8 cellular contexts compared by ENCODE assay signal in the genomic region with DNA sequence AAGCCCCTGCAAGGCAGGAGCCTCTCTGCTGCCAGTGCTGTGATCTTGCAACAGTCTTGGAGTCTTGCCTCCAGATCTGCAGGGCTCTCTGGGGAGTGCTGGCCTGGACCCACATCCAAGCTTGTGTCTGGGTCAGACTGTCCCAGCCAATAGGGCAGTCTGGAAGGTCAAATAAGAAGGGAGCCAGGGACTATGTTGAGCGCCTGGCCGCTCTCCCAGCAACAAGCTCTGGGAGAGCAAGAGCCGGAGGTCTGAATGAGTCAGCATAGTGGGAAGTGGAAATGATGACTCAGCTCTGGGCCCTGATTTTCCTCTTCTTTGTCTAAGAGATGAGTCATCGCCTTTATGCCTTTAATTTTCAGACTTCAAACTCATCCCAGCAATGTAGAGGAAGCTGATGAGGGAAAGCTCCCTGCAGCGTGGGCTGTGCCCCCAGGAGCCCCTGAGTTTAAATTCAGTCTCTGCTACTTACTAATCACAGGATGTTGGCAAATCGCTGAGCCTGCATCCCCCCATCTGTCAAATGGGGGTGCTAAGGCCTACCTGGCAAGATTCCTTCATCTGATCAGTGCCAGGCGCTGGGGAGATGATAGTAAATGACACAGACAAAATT. TPM values are rescaled to one million over a fixed set of nuclear protein-coding genes. Genes with fewer than 3 reads are reported as not detected.
DNase-seq lines count a peak whose midpoint lies in the region; ATAC-seq and TF ChIP-seq lines count a peak whose summit lies in the region.

No MANE protein-coding gene starts in this region.

- H3K27ac ChIP-seq in RWPE1 (peak overlapping the region; percentile 81), heart right ventricle (peak overlapping the region; percentile 68 to 90 (median 80)), psoas muscle (peak overlapping the region; percentile 87), aorta (ENCODE audit: low read depth in 1 of 2, low read length in 2 of 2) (peak overlapping the region; percentile 79 to 87)

- H3K4me1 ChIP-seq in heart right ventricle (peaks cover 5 to 20% (median 14%) of the 10 kb centered on the region in 9 donors), psoas muscle (peaks cover 13% of the 10 kb centered on the region), aorta (ENCODE audit: control insufficient read depth in 1 of 2, insufficient read depth in 2 of 2, low read length in 2 of 2) (no peaks in the 10 kb centered on the region)

- H3K4me1 Mint-ChIP-seq in activated naive CD8-positive, alpha-beta T cell treated with anti-CD3 and anti-CD28 coated beads, Interleukin-2, amount 50 U/mL, for 24 hours = peaks cover 40% of the 10 kb centered on the region

- H3K4me3 ChIP-seq in AG04449 (ENCODE audit: low read depth, low read length) = no peak overlapping the region
- no peak overlapping the region for H3K4me3 ChIP-seq in heart right ventricle
- no peak overlapping the region for H3K4me3 ChIP-seq in psoas muscle
- H3K4me3 ChIP-seq in aorta (ENCODE audit: low read length in 2 of 2) = no peak overlapping the region

- H3K36me3 Mint-ChIP-seq in activated naive CD8-positive, alpha-beta T cell treated with anti-CD3 and anti-CD28 coated beads, Interleukin-2, amount 50 U/mL, for 24 hours (ENCODE audit: low read depth) = peaks cover 4% of the 10 kb centered on the region

- DNase-seq in AG04449 (ENCODE audit: low read depth, low spot score) = peak; percentile 96
- DNase-seq in RWPE1 (ENCODE audit: low spot score) = peak; percentile 92
- DNase-seq in activated naive CD8-positive, alpha-beta T cell treated with anti-CD3 and anti-CD28 coated beads, Interleukin-2, amount 50 U/mL, for 24 hours = peak; percentile 63
- DNase-seq in heart right ventricle = peak; percentile 83 to 89
- peak; percentile 87 to 93 for DNase-seq in psoas muscle
- DNase-seq in aorta = peak; percentile 94 to 96

- POLR2A ChIA-PET in AG04449 (lab: Yijun Ruan, JAX) = interaction anchor here (1.0 to 2.5 kb wide), 7 partner anchors 21 to 54 kb away, joined by 3 to 29 read pairs (median 5); a partner anchor contains a TSS
- POLR2A ChIA-PET in RWPE1 (lab: Yijun Ruan, JAX; ENCODE audit: low non-redundant PET) = interaction anchor here (0.6 to 0.8 kb wide), 2 partner anchors 31 to 43 kb away, joined by 3 read pairs; a partner anchor contains a TSS

- H3K9me3 ChIP-seq in heart right ventricle = peaks cover 0 to 10% (median 0%) of the 10 kb centered on the region in 11 donors
- H3K9me3 ChIP-seq in psoas muscle = no peaks in the 10 kb centered on the region
- H3K9me3 ChIP-seq in aorta (ENCODE audit: control insufficient read depth, low read length) = no peaks in the 10 kb centered on the region

- ATAC-seq in GM18873 (IDR thresholded peaks at IDR 0.05; ENCODE audit: low FRiP score, unreplicated experiment) = peak; percentile 63
- ATAC-seq in HG03442 (IDR thresholded peaks at IDR 0.05; ENCODE audit: unreplicated experiment) = peak; percentile 80
- ATAC-seq in activated naive CD8-positive, alpha-beta T cell treated with anti-CD3 and anti-CD28 coated beads, Interleukin-2, amount 50 U/mL, for 24 hours = peak; percentile 73
- ATAC-seq in heart right ventricle = peak; percentile 94 to 100 (median 99)
- peak; percentile 98 to 99 (median 99) for ATAC-seq in psoas muscle
- ATAC-seq in aorta (ENCODE audit: low FRiP score) = peak; percentile 98

- intact Hi-C loops in heart right ventricle (cut with DNase I) = loop anchor here in 2 of 10 donors (2.0 to 5.0 kb wide), 2 partner anchors 45 kb away; a partner anchor contains a TSS
- intact Hi-C loops in psoas muscle (cut with DNase I) = no loop called here
- intact Hi-C loops in aorta (cut with DNase I) = loop anchor here in 1 of 2 donors (5.0 kb wide), 1 partner anchor 45 kb away; a partner anchor contains a TSS

- CTCF ChIA-PET in AG04449 (lab: Yijun Ruan, JAX) (interaction anchor here (0.6 to 2.6 kb wide), 6 partner anchors 14 to 39 kb away, joined by 3 to 21 read pairs (median 4); no protein-coding TSS in a partner anchor), RWPE1 (lab: Yijun Ruan, JAX) (interaction anchor here (0.6 to 1.3 kb wide), 2 partner anchors 15 to 733 kb away, joined by 3 to 5 read pairs; no protein-coding TSS in a partner anchor)

- peaks cover 12% of the 10 kb centered on the region for H3K9me3 Mint-ChIP-seq in activated naive CD8-positive, alpha-beta T cell treated with anti-CD3 and anti-CD28 coated beads, Interleukin-2, amount 50 U/mL, for 24 hours

- H3K27me3 Mint-ChIP-seq in activated naive CD8-positive, alpha-beta T cell treated with anti-CD3 and anti-CD28 coated beads, Interleukin-2, amount 50 U/mL, for 24 hours = peaks cover 2% of the 10 kb centered on the region

- WGBS in heart right ventricle, 2 donors = 21 to 26% methylated on average over 7 of the region's 7 CpGs
- 16 to 20% (median 17%) methylated on average over 7 of the region's 7 CpGs for WGBS in psoas muscle, 3 donors
- WGBS in aorta, 2 donors = 19 to 20% methylated on average over 7 of the region's 7 CpGs

- TF ChIP-seq CTCF in AG04449 (IDR thresholded peaks at IDR 0.05; ENCODE audit: insufficient read depth, low read length, missing control alignments) (no peak), RWPE1 (conservative IDR thresholded peaks at IDR 0.05; ENCODE audit: low read depth) (no peak), heart right ventricle (IDR thresholded peaks at IDR 0.05) (no peak), psoas muscle (IDR thresholded peaks at IDR 0.05) (no peak)

- no peaks in the 10 kb centered on the region for H3K36me3 ChIP-seq in heart right ventricle
- no peaks in the 10 kb centered on the region for H3K36me3 ChIP-seq in psoas muscle (ENCODE audit: insufficient read depth in 1 of 2, low read depth in 1 of 2)
- no peaks in the 10 kb centered on the region for H3K36me3 ChIP-seq in aorta (ENCODE audit: control insufficient read depth in 1 of 2, insufficient read depth in 2 of 2, low read length in 1 of 2)

- H3K27me3 ChIP-seq in heart right ventricle (no peaks in the 10 kb centered on the region), psoas muscle (ENCODE audit: insufficient read depth in 3 of 3, low read length in 2 of 3) (no peaks in the 10 kb centered on the region), aorta (ENCODE audit: control insufficient read depth in 1 of 2, insufficient read depth in 2 of 2, low read length in 1 of 2) (no peaks in the 10 kb centered on the region)

- peak overlapping the region; percentile 52 for H3K4me3 Mint-ChIP-seq in activated naive CD8-positive, alpha-beta T cell treated with anti-CD3 and anti-CD28 coated beads, Interleukin-2, amount 50 U/mL, for 24 hours

- H3K27ac Mint-ChIP-seq in activated naive CD8-positive, alpha-beta T cell treated with anti-CD3 and anti-CD28 coated beads, Interleukin-2, amount 50 U/mL, for 24 hours = peak overlapping the region; percentile 85

RNA-seq across cellular contexts. Expression of a gene that starts 43.6 kb away (rescaled TPM):
- total RNA-seq in heart right ventricle (10 to 100 TPM; 57.2 to 74.7 (median 64.1) TPM), psoas muscle (10 to 100 TPM; 54.5 to 80.0 (median 73.5) TPM), aorta (10 to 100 TPM; 65.4 to 67.5 TPM)
- polyA plus RNA-seq in heart right ventricle (10 to 100 TPM; 10.2 to 11.7 TPM), psoas muscle (10 to 100 TPM; 15.1 to 44.5 (median 18.2) TPM), aorta (10 to 100 TPM; 14.0 to 19.2 TPM)
